In genomic region chr2:212811036-212811805, GRCh38 we compare ENCODE assay signal across 16 cellular contexts.
DNase-seq lines count a peak whose midpoint lies in the region; ATAC-seq lines count a peak whose summit lies in the region.
"Had no signal": no experiment of that assay in that cellular context is flagged by ENCODE, and none has a peak within 500 bp of the region (broad histone marks: within the 10 kb centered on the region; RNA-seq: fewer than 3 reads in every experiment).

No MANE protein-coding gene starts in this region.

- H3K4me2 ChIP-seq in neuronal stem cell (ENCODE audit: insufficient read depth, low read length, poor library complexity, severe bottlenecking) = no peak overlapping the region

- H2BK12ac ChIP-seq in neuronal stem cell (ENCODE audit: low read length) = no peak overlapping the region

- H3K4me3 Mint-ChIP-seq in T-helper 2 cell treated with Interferon-gamma antibody and Interleukin-4, amounts not matched to agents 5 μg/mL and 100 μg/mL, for 36 hours = no peak overlapping the region
- no peak overlapping the region for H3K4me3 Mint-ChIP-seq in stimulated activated memory B cell treated with anti-CD40 and anti-IgM and Interleukin-4, amounts not matched to agents 10 μg/mL and 1 μg/mL and 100 μg/mL, for 72 hours
- H3K4me3 Mint-ChIP-seq: T-helper 1 cell treated with Interleukin-12 subunit alpha and Interleukin-12 subunit beta and Interleukin-4 antibody, amounts not matched to agents 30 μg/mL and 1 μg/mL, for 36 hours; type B pancreatic cell had no signal

- no peak overlapping the region for H4K91ac ChIP-seq in neuronal stem cell (ENCODE audit: low read depth, low read length, poor library complexity)

- no peaks in the 10 kb centered on the region for H3K27me3 ChIP-seq in neuronal stem cell (ENCODE audit: control insufficient read depth in 3 of 3, insufficient read depth in 3 of 3, low read depth in 1 of 3, low read length in 3 of 3)

- H3K14ac ChIP-seq in neuronal stem cell (ENCODE audit: low read length) = no peak overlapping the region

- no peak overlapping the region for H2BK120ac ChIP-seq in neuronal stem cell (ENCODE audit: low read depth, low read length)

- H3K4me1 Mint-ChIP-seq in T-helper 2 cell treated with Interferon-gamma antibody and Interleukin-4, amounts not matched to agents 5 μg/mL and 100 μg/mL, for 36 hours (ENCODE audit: low read depth) = peaks cover 16% of the 10 kb centered on the region
- H3K4me1 Mint-ChIP-seq in stimulated activated memory B cell treated with anti-CD40 and anti-IgM and Interleukin-4, amounts not matched to agents 10 μg/mL and 1 μg/mL and 100 μg/mL, for 72 hours = peaks cover 6% of the 10 kb centered on the region

- H3K4me1 ChIP-seq in neuronal stem cell (ENCODE audit: control insufficient read depth in 2 of 2, insufficient read depth in 1 of 2, low read depth in 1 of 2, low read length in 2 of 2) = no peaks in the 10 kb centered on the region

- no peak overlapping the region for H2BK5ac ChIP-seq in neuronal stem cell (ENCODE audit: low read length)

- no peak overlapping the region for H3K4me3 ChIP-seq in neuronal stem cell (ENCODE audit: low read length in 2 of 2)
- H3K4me3 ChIP-seq: lung had no signal

- H3K9me3 ChIP-seq in neuronal stem cell (replicated peaks in 1 of 2; ENCODE audit: control insufficient read depth in 2 of 2, insufficient read depth in 1 of 2, low read depth in 1 of 2, low read length in 2 of 2) = no peaks in the 10 kb centered on the region

- peaks cover 4% of the 10 kb centered on the region for H3K27me3 Mint-ChIP-seq in T-helper 2 cell treated with Interferon-gamma antibody and Interleukin-4, amounts not matched to agents 5 μg/mL and 100 μg/mL, for 36 hours (ENCODE audit: low read depth)
- no peaks in the 10 kb centered on the region for H3K27me3 Mint-ChIP-seq in stimulated activated memory B cell treated with anti-CD40 and anti-IgM and Interleukin-4, amounts not matched to agents 10 μg/mL and 1 μg/mL and 100 μg/mL, for 72 hours
- H3K27me3 Mint-ChIP-seq: type B pancreatic cell had no signal

- DNase-seq in NCI-H2029 treated with DMSO at 0.1 percent for 48 hours (lab: John Stamatoyannopoulos, UW) (peak; percentile 7), NCI-H2029 (lab: John Stamatoyannopoulos, UW) (no peak), myocyte (ENCODE audit: low read depth) (peak; percentile 53), OCI-M2 (lab: John Stamatoyannopoulos, UW; ENCODE audit: unreplicated experiment) (no peak), neuronal stem cell (ENCODE audit: low spot score) (no peak)
- no peak for DNase-seq in T-helper 2 cell treated with Interferon-gamma antibody and Interleukin-4, amounts not matched to agents 5 μg/mL and 100 μg/mL, for 36 hours (ENCODE audit: low spot score)
- DNase-seq: activated CD4-positive, alpha-beta T cell treated with anti-CD3 and anti-CD28 coated beads, Interleukin-2, amount 50 U/mL, for 4 hours; caudate nucleus; H7; NCI-H446; nucleus accumbens had no signal

- no peak overlapping the region for H3K18ac ChIP-seq in neuronal stem cell (ENCODE audit: low read length)

- H3K27ac Mint-ChIP-seq in T-helper 2 cell treated with Interferon-gamma antibody and Interleukin-4, amounts not matched to agents 5 μg/mL and 100 μg/mL, for 36 hours = peak overlapping the region; percentile 2
- H3K27ac Mint-ChIP-seq in stimulated activated memory B cell treated with anti-CD40 and anti-IgM and Interleukin-4, amounts not matched to agents 10 μg/mL and 1 μg/mL and 100 μg/mL, for 72 hours = no peak overlapping the region
- H3K27ac Mint-ChIP-seq: T-helper 1 cell treated with Interleukin-12 subunit alpha and Interleukin-12 subunit beta and Interleukin-4 antibody, amounts not matched to agents 30 μg/mL and 1 μg/mL, for 36 hours; type B pancreatic cell had no signal

- no peak overlapping the region for H2AK5ac ChIP-seq in neuronal stem cell (ENCODE audit: low read depth, low read length)

- no peak overlapping the region for H3K9ac ChIP-seq in neuronal stem cell (ENCODE audit: low read depth, low read length, poor library complexity)

- no peaks in the 10 kb centered on the region for H3K36me3 ChIP-seq in neuronal stem cell (replicated peaks in 1 of 2; ENCODE audit: control insufficient read depth in 2 of 2, insufficient read depth in 2 of 2, low read length in 2 of 2)

- no CpG with 5 or more reads among the region's 3 CpGs for WGBS in neuronal stem cell (ENCODE audit: extremely low coverage in 2 of 2, insufficient read length in 2 of 2, insufficient replicate concordance in 1 of 2), 2 donors

- peaks cover 24% of the 10 kb centered on the region for H3K9me3 Mint-ChIP-seq in T-helper 2 cell treated with Interferon-gamma antibody and Interleukin-4, amounts not matched to agents 5 μg/mL and 100 μg/mL, for 36 hours
- H3K9me3 Mint-ChIP-seq in stimulated activated memory B cell treated with anti-CD40 and anti-IgM and Interleukin-4, amounts not matched to agents 10 μg/mL and 1 μg/mL and 100 μg/mL, for 72 hours = no peaks in the 10 kb centered on the region
- H3K9me3 Mint-ChIP-seq: T-helper 1 cell treated with Interleukin-12 subunit alpha and Interleukin-12 subunit beta and Interleukin-4 antibody, amounts not matched to agents 30 μg/mL and 1 μg/mL, for 36 hours; type B pancreatic cell had no signal

- peaks cover 2% of the 10 kb centered on the region for H3K36me3 Mint-ChIP-seq in T-helper 2 cell treated with Interferon-gamma antibody and Interleukin-4, amounts not matched to agents 5 μg/mL and 100 μg/mL, for 36 hours (ENCODE audit: low read depth)
- H3K36me3 Mint-ChIP-seq in stimulated activated memory B cell treated with anti-CD40 and anti-IgM and Interleukin-4, amounts not matched to agents 10 μg/mL and 1 μg/mL and 100 μg/mL, for 72 hours = no peaks in the 10 kb centered on the region
- H3K36me3 Mint-ChIP-seq: type B pancreatic cell had no signal

- H2AFZ ChIP-seq in neuronal stem cell (ENCODE audit: low read length) = no peak overlapping the region

- no peak overlapping the region for H3K23ac ChIP-seq in neuronal stem cell (ENCODE audit: low read depth, low read length, poor library complexity)

- H2BK15ac ChIP-seq in neuronal stem cell (ENCODE audit: low read length) = no peak overlapping the region

- no peak overlapping the region for H3K27ac ChIP-seq in neuronal stem cell (replicated peaks; ENCODE audit: low read length)

- H3K79me1 ChIP-seq in neuronal stem cell (ENCODE audit: low read depth, low read length) = no peaks in the 10 kb centered on the region

- ATAC-seq in HG02884 (IDR thresholded peaks at IDR 0.05; ENCODE audit: unreplicated experiment) = peak; percentile 43
- no peak for ATAC-seq in stimulated activated memory B cell treated with anti-CD40 and anti-IgM and Interleukin-4, amounts not matched to agents 10 μg/mL and 1 μg/mL and 100 μg/mL, for 72 hours

- H4K8ac ChIP-seq in neuronal stem cell (ENCODE audit: low read depth, low read length) = no peak overlapping the region

- no peak overlapping the region for H3K4ac ChIP-seq in neuronal stem cell (ENCODE audit: low read length)

Comparison
In these comparisons a context has a peak if more than half of its experiments do, and no peak if none do; other contexts are left out.
1. DNase-seq: peak in NCI-H2029 treated with DMSO at 0.1 percent for 48 hours (single experiment) and myocyte (single experiment); none in NCI-H2029 (single experiment), T-helper 2 cell treated with Interferon-gamma antibody and Interleukin-4, amounts not matched to agents 5 μg/mL and 100 μg/mL, for 36 hours (single experiment), OCI-M2 (single experiment) and neuronal stem cell (single experiment).